ENCODE assay signal across 1 cellular context in the genomic region with DNA sequence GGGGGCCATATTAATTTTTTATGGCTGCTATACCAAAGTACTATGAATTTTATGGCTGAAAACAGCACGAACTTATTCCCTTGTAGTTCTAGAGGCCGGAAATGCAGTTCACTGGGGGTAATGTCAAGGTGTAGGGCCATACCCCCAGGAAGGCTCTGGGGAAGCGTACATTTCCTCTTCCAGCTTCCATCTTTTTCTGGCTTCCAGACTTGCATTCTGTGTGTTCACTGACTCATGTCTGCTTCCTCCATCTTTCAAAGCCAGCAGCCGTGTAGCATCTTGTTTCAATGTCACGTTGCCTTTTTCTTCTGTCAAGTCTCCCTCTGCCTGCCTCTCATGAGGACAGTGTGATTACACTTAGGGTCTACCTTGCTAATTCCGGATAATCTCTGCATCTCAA.
TF ChIP-seq lines count a peak whose summit lies in the region.

No MANE protein-coding gene starts in this region.

TF ChIP-seq in SK-N-SH, 30 proteins besides CTCF, POLR2A, EP300 and RAD21 (continued from another document):
- TF ChIP-seq NRF1 (IDR thresholded peaks at IDR 0.05; ENCODE audit: low read depth, low read length) (no peak), TCF12 (IDR thresholded peaks at IDR 0.05) (no peak)
TF ChIP-seq in SK-N-SH: peak in this region for 0.
